ENCODE assay signal across 29 cellular contexts in the genomic region with DNA sequence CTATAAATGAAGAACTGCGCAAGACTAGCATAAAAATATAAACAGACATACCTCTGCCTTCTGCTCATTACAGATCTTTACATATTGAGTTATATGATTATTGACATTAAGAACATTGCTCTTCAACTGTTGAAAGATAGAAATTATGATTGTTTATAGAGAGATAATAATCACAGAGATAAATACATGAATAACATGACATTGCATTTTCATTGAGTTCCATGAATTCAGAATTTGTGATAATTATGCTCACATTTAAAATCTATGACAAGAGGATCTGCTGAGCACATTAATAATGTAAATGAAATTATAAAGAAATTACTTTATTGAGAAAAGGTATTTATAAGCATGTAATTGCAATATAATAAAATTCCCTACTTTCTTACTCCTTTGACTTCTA.
"Had no signal": no experiment of that assay in that cellular context is flagged by ENCODE, and none has a peak within 500 bp of the region (broad histone marks: within the 10 kb centered on the region; RNA-seq: fewer than 3 reads in every experiment).

No MANE protein-coding gene starts in this region.

- H2AFZ ChIP-seq: parathyroid adenoma had no signal

- H3K36me3 ChIP-seq: ovary, right lobe of liver, sigmoid colon, stomach, thoracic aorta, thyroid gland, tibial nerve, upper lobe of left lung, vagina had no signal

- FAIRE-seq: urothelium cell line had no signal

- H3K79me2 ChIP-seq: parathyroid adenoma had no signal

- H3K27me3 ChIP-seq: ovary, right lobe of liver, sigmoid colon, stomach, thyroid gland, tibial nerve, upper lobe of left lung, vagina had no signal

- H3K4me1 Mint-ChIP-seq: neural crest cell; stimulated activated effector memory CD8-positive, alpha-beta T cell treated with anti-CD3 and anti-CD28 coated beads, Interleukin-12 subunit alpha, Interleukin-12 subunit beta, amount 100 ng/mL, for 72 hours; stimulated activated naive B cell treated with anti-CD40 and anti-IgM and Interleukin-4, amounts not matched to agents 10 μg/mL and 1 μg/mL and 100 μg/mL, for 72 hours had no signal

- H3K9me3 ChIP-seq: ovary, psoas muscle, right lobe of liver, sigmoid colon, stomach, thoracic aorta, thyroid gland, tibial nerve, upper lobe of left lung, vagina had no signal

- H3K9me3 Mint-ChIP-seq: natural killer cell treated with Interleukin-12 subunit alpha and Interleukin-12 subunit beta and Interleukin-15 and Interleukin-18, amount 100 ng/mL, for 72 hours; nephron progenitor cell; neural crest cell; stimulated activated effector memory CD8-positive, alpha-beta T cell treated with anti-CD3 and anti-CD28 coated beads, Interleukin-12 subunit alpha, Interleukin-12 subunit beta, amount 100 ng/mL, for 72 hours; stimulated activated naive B cell treated with anti-CD40 and anti-IgM and Interleukin-4, amounts not matched to agents 10 μg/mL and 1 μg/mL and 100 μg/mL, for 72 hours; stimulated activated naive CD8-positive, alpha-beta T cell treated with anti-CD3 and anti-CD28 coated beads, Interleukin-15, Interleukin-2, amounts not matched to agents 100 ng/mL and 50 ng/mL, for 24 hours had no signal

- H3K36me3 Mint-ChIP-seq: stimulated activated effector memory CD8-positive, alpha-beta T cell treated with anti-CD3 and anti-CD28 coated beads, Interleukin-12 subunit alpha, Interleukin-12 subunit beta, amount 100 ng/mL, for 72 hours had no signal

- H3K27ac Mint-ChIP-seq: natural killer cell treated with Interleukin-12 subunit alpha and Interleukin-12 subunit beta and Interleukin-15 and Interleukin-18, amount 100 ng/mL, for 72 hours; nephron progenitor cell; progenitor cell of endocrine pancreas; stimulated activated effector memory CD8-positive, alpha-beta T cell treated with anti-CD3 and anti-CD28 coated beads, Interleukin-12 subunit alpha, Interleukin-12 subunit beta, amount 100 ng/mL, for 72 hours; stimulated activated naive B cell treated with anti-CD40 and anti-IgM and Interleukin-4, amounts not matched to agents 10 μg/mL and 1 μg/mL and 100 μg/mL, for 72 hours; stimulated activated naive CD8-positive, alpha-beta T cell treated with anti-CD3 and anti-CD28 coated beads, Interleukin-15, Interleukin-2, amounts not matched to agents 100 ng/mL and 50 ng/mL, for 24 hours had no signal

- DNase-seq: nephron progenitor cell; occipital lobe; ovary; posterior cingulate gyrus; psoas muscle; right cardiac atrium; right lobe of liver; sigmoid colon; small intestine; stimulated activated CD4-positive, alpha-beta T cell treated with anti-CD3 and anti-CD28 coated beads, Interleukin-15, amount 100 ng/mL, for 24 hours; stimulated activated CD4-positive, alpha-beta T cell treated with anti-CD3 and anti-CD28 coated beads, Interleukin-2, amount 100 ng/mL, for 24 hours; stimulated activated CD4-positive, alpha-beta T cell treated with anti-CD3 and anti-CD28 coated beads, Interleukin-2, amount 100 ng/mL, for 48 hours; stimulated activated CD4-positive, alpha-beta T cell treated with anti-CD3 and anti-CD28 coated beads, Interleukin-4, amount 100 ng/mL, for 24 hours; stimulated activated naive B cell treated with anti-CD40 and anti-IgM and Interleukin-4, amounts not matched to agents 10 μg/mL and 1 μg/mL and 100 μg/mL, for 72 hours; stimulated activated naive CD4-positive, alpha-beta T cell treated with Interleukin-2 at 50 U/mL for 16 hours; stomach; thyroid gland; trophoblast cell; upper lobe of left lung had no signal

- H3K4me1 ChIP-seq: parathyroid adenoma, psoas muscle, right lobe of liver, sigmoid colon, stomach, thyroid gland, tibial nerve, upper lobe of left lung, vagina had no signal

- ATAC-seq: natural killer cell treated with Interleukin-12 subunit alpha and Interleukin-12 subunit beta and Interleukin-15 and Interleukin-18, amount 100 ng/mL, for 72 hours; psoas muscle; right cardiac atrium; right lobe of liver; stimulated activated effector memory CD8-positive, alpha-beta T cell treated with anti-CD3 and anti-CD28 coated beads, Interleukin-12 subunit alpha, Interleukin-12 subunit beta, amount 100 ng/mL, for 72 hours; stimulated activated naive B cell treated with anti-CD40 and anti-IgM and Interleukin-4, amounts not matched to agents 10 μg/mL and 1 μg/mL and 100 μg/mL, for 72 hours had no signal

- H3K9ac ChIP-seq: parathyroid adenoma had no signal

- H3K4me3 Mint-ChIP-seq: natural killer cell treated with Interleukin-12 subunit alpha and Interleukin-12 subunit beta and Interleukin-15 and Interleukin-18, amount 100 ng/mL, for 72 hours; nephron progenitor cell; neural crest cell; stimulated activated effector memory CD8-positive, alpha-beta T cell treated with anti-CD3 and anti-CD28 coated beads, Interleukin-12 subunit alpha, Interleukin-12 subunit beta, amount 100 ng/mL, for 72 hours; stimulated activated naive B cell treated with anti-CD40 and anti-IgM and Interleukin-4, amounts not matched to agents 10 μg/mL and 1 μg/mL and 100 μg/mL, for 72 hours; stimulated activated naive CD8-positive, alpha-beta T cell treated with anti-CD3 and anti-CD28 coated beads, Interleukin-15, Interleukin-2, amounts not matched to agents 100 ng/mL and 50 ng/mL, for 24 hours had no signal

- H3K4me3 ChIP-seq: ovary, psoas muscle, right lobe of liver, sigmoid colon, stomach, thoracic aorta, thyroid gland, tibial nerve, upper lobe of left lung, vagina had no signal

- H3K27ac ChIP-seq: ovary, parathyroid adenoma, psoas muscle, right lobe of liver, sigmoid colon, stomach, thoracic aorta, thyroid gland, tibial nerve, upper lobe of left lung, vagina had no signal

- H3K27me3 Mint-ChIP-seq: natural killer cell treated with Interleukin-12 subunit alpha and Interleukin-12 subunit beta and Interleukin-15 and Interleukin-18, amount 100 ng/mL, for 72 hours; progenitor cell of endocrine pancreas; stimulated activated naive B cell treated with anti-CD40 and anti-IgM and Interleukin-4, amounts not matched to agents 10 μg/mL and 1 μg/mL and 100 μg/mL, for 72 hours; stimulated activated naive CD8-positive, alpha-beta T cell treated with anti-CD3 and anti-CD28 coated beads, Interleukin-15, Interleukin-2, amounts not matched to agents 100 ng/mL and 50 ng/mL, for 24 hours had no signal
